ENCODE assay signal across 18 cellular contexts in genomic region chr7:43823941-43824340, GRCh38.
"Had no signal": no experiment of that assay in that cellular context is flagged by ENCODE, and none has a peak within 500 bp of the region (broad histone marks: within the 10 kb centered on the region; RNA-seq: fewer than 3 reads in every experiment).

No MANE protein-coding gene starts in this region.

- H3K36me3 ChIP-seq: heart left ventricle, sigmoid colon, tibial artery, upper lobe of left lung, uterus had no signal

- ATAC-seq: esophagus mucosa; heart left ventricle; left lobe of liver; naive thymus-derived CD4-positive, alpha-beta T cell; stimulated activated effector memory CD8-positive, alpha-beta T cell treated with anti-CD3 and anti-CD28 coated beads, Interleukin-12 subunit alpha, Interleukin-12 subunit beta, amount 100 ng/mL, for 72 hours; stimulated activated naive CD8-positive, alpha-beta T cell treated with anti-CD3 and anti-CD28 coated beads, Interleukin-15, Interleukin-2, amounts not matched to agents 100 U/mL and 50 U/mL, for 24 hours had no signal

- H3K4me3 ChIP-seq: coronary artery, heart left ventricle, sigmoid colon, skin epidermis, tibial artery, upper lobe of left lung, uterus had no signal

- H3K27ac ChIP-seq: coronary artery, heart left ventricle, sigmoid colon, skin epidermis, tibial artery, upper lobe of left lung, uterus had no signal

- DNase-seq: effector CD8-positive, alpha-beta T cell; heart left ventricle; hypothalamus; islet precursor cell; mammary epithelial cell; naive thymus-derived CD4-positive, alpha-beta T cell; sigmoid colon; stimulated activated CD4-positive, alpha-beta T cell treated with anti-CD3 and anti-CD28 coated beads, Interleukin-4, amount 100 ng/mL, for 1 hour; stimulated activated CD8-positive, alpha-beta memory T cell treated with anti-CD3 and anti-CD28 coated beads, Interleukin-4, amount 100 ng/mL, for 48 hours; stimulated activated naive CD8-positive, alpha-beta T cell treated with anti-CD3 and anti-CD28 coated beads, Interleukin-15, Interleukin-2, amounts not matched to agents 100 U/mL and 50 U/mL, for 24 hours; tibial artery; upper lobe of left lung; uterus had no signal

- H3K9me3 ChIP-seq: heart left ventricle, sigmoid colon, tibial artery, upper lobe of left lung, uterus had no signal

- H3K27me3 ChIP-seq: sigmoid colon, upper lobe of left lung, uterus had no signal

- H3K4me1 ChIP-seq: heart left ventricle, sigmoid colon, tibial artery, upper lobe of left lung, uterus had no signal
